Comparison of ENCODE assay signal across 19 cellular contexts in the genomic region with DNA sequence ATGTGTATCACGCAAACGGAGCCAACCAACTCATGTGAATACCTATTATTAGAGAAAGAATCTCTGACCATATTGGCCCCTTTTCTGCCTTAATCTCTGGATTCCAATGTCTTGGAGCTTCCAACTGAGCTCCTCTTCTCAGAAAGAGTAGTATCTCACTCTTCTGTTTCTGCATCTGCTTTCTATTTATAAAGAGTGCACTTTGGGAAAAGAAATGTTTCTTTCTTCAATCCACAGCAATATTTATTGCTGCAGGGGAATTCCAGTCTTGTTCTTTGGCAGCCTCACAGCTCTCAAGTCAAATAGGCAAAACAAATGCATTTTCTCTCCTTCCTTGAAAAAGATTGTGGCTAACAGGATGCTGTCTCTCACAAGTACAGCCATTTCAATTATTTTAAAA.
A peak's percentile ranks its signal among the peaks of the same experiment; 100 is the strongest.
DNase-seq lines count a peak whose midpoint lies in the region; ATAC-seq, FAIRE-seq and TF ChIP-seq lines count a peak whose summit lies in the region.
"Had no signal": no experiment of that assay in that cellular context is flagged by ENCODE, and none has a peak within 500 bp of the region (broad histone marks: within the 10 kb centered on the region; RNA-seq: fewer than 3 reads in every experiment).

No MANE protein-coding gene starts in this region.

- WGBS in H9 (ENCODE audit: extremely low coverage, insufficient read length, low lambda C conversion rate): no CpG with 5 or more reads among the region's 2 CpGs
- 15% methylated on average over 2 of the region's 2 CpGs; no CpG with 5 or more reads in 1 of the 2 experiments for WGBS in H1 (ENCODE audit: extremely low coverage in 1 of 2, insufficient coverage in 1 of 2, insufficient read length in 1 of 2, insufficient replicate concordance in 2 of 2, low coverage in 1 of 2, low lambda C conversion rate in 2 of 2, missing lambda C conversion rate in 1 of 2), 2 experiments
- WGBS in transverse colon (ENCODE audit: low coverage in 1 of 2), 2 donors: 49 to 53% methylated on average over 2 of the region's 2 CpGs

- peak overlapping the region; percentile 15 for H3K4me2 ChIP-seq in H9 (ENCODE audit: insufficient read depth, insufficient read length, low read length)
- peak overlapping the region; percentile 10 to 50; a peak in 3 of 4 replicates for H3K4me2 ChIP-seq in H1 (ENCODE audit: insufficient read depth in 1 of 2, low read depth in 2 of 2, low read length in 2 of 2)

- no peak for ATAC-seq in effector memory CD8-positive, alpha-beta T cell (replicated peaks)
- ATAC-seq in GM19467 (IDR thresholded peaks at IDR 0.05; ENCODE audit: unreplicated experiment): no peak
- ATAC-seq: activated CD8-positive, alpha-beta memory T cell treated with anti-CD3 and anti-CD28 coated beads, Interleukin-2, amount 10 ng/mL, durations not matched to agents 7 days and 5 days; psoas muscle; T-cell had no signal

- H3K56ac ChIP-seq in H9 (ENCODE audit: insufficient read length, low read depth, low read length) (no peak overlapping the region), H1 (replicated peaks; ENCODE audit: insufficient read length, low read depth, low read length) (no peak overlapping the region)

- H2AK5ac ChIP-seq in H9 (ENCODE audit: insufficient read length, low read length): no peak overlapping the region
- H2AK5ac ChIP-seq in H1 (ENCODE audit: low read depth, low read length): no peak overlapping the region

- H3K27ac Mint-ChIP-seq in H9: peak overlapping the region in 2 of 3 experiments; percentile 81 to 94; a peak in 5 of 7 replicates
- H3K27ac Mint-ChIP-seq in effector memory CD8-positive, alpha-beta T cell: no peak overlapping the region
- H3K27ac Mint-ChIP-seq: activated CD8-positive, alpha-beta memory T cell treated with anti-CD3 and anti-CD28 coated beads, Interleukin-2, amount 10 ng/mL, durations not matched to agents 7 days and 5 days; CD4-positive, CD25-positive, alpha-beta regulatory T cell; immature natural killer cell; T-cell had no signal

- no peak for TF ChIP-seq EP300 in H1 (IDR thresholded peaks at IDR 0.05; ENCODE audit: borderline replicate concordance in 1 of 2, low read depth in 2 of 2, low read length in 2 of 2)
- TF ChIP-seq EP300 in transverse colon (IDR thresholded peaks at IDR 0.05; ENCODE audit: low read depth): no peak

- no peak overlapping the region for H3T11ph ChIP-seq in H9 (ENCODE audit: low read length)

- TF ChIP-seq POLR2A in H1 (IDR thresholded peaks at IDR 0.05; ENCODE audit: control extremely low read depth in 1 of 2, low read depth in 2 of 2, low read length in 2 of 2) (no peak), transverse colon (IDR thresholded peaks at IDR 0.05) (no peak)

- CTCF ChIA-PET in H1 (lab: Charles Lee; ENCODE audit: partially characterized antibody): interaction anchor here (0.6 kb wide), 1 partner anchor 48 kb away, joined by 3 read pairs; no protein-coding TSS in a partner anchor

- no peak overlapping the region for H3K18ac ChIP-seq in H9 (ENCODE audit: insufficient read length, low read depth, low read length)
- H3K18ac ChIP-seq in H1 (ENCODE audit: extremely low read depth, low read length): no peak overlapping the region; the same call in 1 of the 2 replicates

- H4K5ac ChIP-seq in H9 (ENCODE audit: insufficient read length, low read depth, low read length) (no peak overlapping the region), H1 (ENCODE audit: insufficient read length, low read depth, low read length) (no peak overlapping the region)

- H3K79me1 ChIP-seq in H9 (ENCODE audit: insufficient read depth, low read depth, low read length, poor library complexity, severe bottlenecking) (no peaks in the 10 kb centered on the region), H1 (ENCODE audit: low read depth, low read length) (no peaks in the 10 kb centered on the region)

- intact Hi-C loops in transverse colon (cut with DNase I; ENCODE audit: low total_unique reads): no loop called here

- H3K4me1 Mint-ChIP-seq in H9: peaks cover 28% of the 10 kb centered on the region in 2 experiments
- H3K4me1 Mint-ChIP-seq in effector memory CD8-positive, alpha-beta T cell (ENCODE audit: low read depth in 2 of 2): no peaks in the 10 kb centered on the region
- H3K4me1 Mint-ChIP-seq: activated CD8-positive, alpha-beta memory T cell treated with anti-CD3 and anti-CD28 coated beads, Interleukin-2, amount 10 ng/mL, durations not matched to agents 7 days and 5 days; immature natural killer cell; T-cell had no signal

- H2BK12ac ChIP-seq in H9 (ENCODE audit: insufficient read length, low read depth, low read length) (no peak overlapping the region), H1 (ENCODE audit: low read depth, low read length) (no peak overlapping the region)

- peaks cover 20% of the 10 kb centered on the region in 2 experiments for H3K9me3 Mint-ChIP-seq in H9
- H3K9me3 Mint-ChIP-seq in effector memory CD8-positive, alpha-beta T cell: peaks cover 12 to 19% of the 10 kb centered on the region in 2 donors

- TF ChIP-seq RAD21 in H1 (IDR thresholded peaks at IDR 0.05 in 1 of 2, conservative IDR thresholded peaks at IDR 0.05 in 1 of 2; ENCODE audit: low read depth in 2 of 2, low read length in 2 of 2): no peak

- peak overlapping the region in 1 of 4 experiments; percentile 19; a peak in 1 of 8 replicates for H3K4me3 ChIP-seq in H1 (ENCODE audit: extremely low read depth in 1 of 4, insufficient read depth in 2 of 4, low read depth in 3 of 4, low read length in 4 of 4)
- no peak overlapping the region for H3K4me3 ChIP-seq in transverse colon
- H3K4me3 ChIP-seq: psoas muscle had no signal

- no peaks in the 10 kb centered on the region for H4K20me1 ChIP-seq in H9 (ENCODE audit: control insufficient read depth, insufficient read depth, insufficient read length)
- no peaks in the 10 kb centered on the region for H4K20me1 ChIP-seq in H1 (replicated peaks in 1 of 2; ENCODE audit: control insufficient read depth in 1 of 2, insufficient read depth in 2 of 2, low read length in 2 of 2)

- no peak overlapping the region for H3K4me3 Mint-ChIP-seq in H9
- no peak overlapping the region for H3K4me3 Mint-ChIP-seq in effector memory CD8-positive, alpha-beta T cell
- H3K4me3 Mint-ChIP-seq: activated CD8-positive, alpha-beta memory T cell treated with anti-CD3 and anti-CD28 coated beads, Interleukin-2, amount 10 ng/mL, durations not matched to agents 7 days and 5 days; CD4-positive, CD25-positive, alpha-beta regulatory T cell; immature natural killer cell; T-cell had no signal

- H2BK5ac ChIP-seq in H9 (ENCODE audit: insufficient read length, low read length): no peak overlapping the region
- no peak overlapping the region for H2BK5ac ChIP-seq in H1 (ENCODE audit: low read depth, low read length)

- no peaks in the 10 kb centered on the region for H3K27me3 ChIP-seq in H9 (ENCODE audit: insufficient read depth, low read length)
- no peaks in the 10 kb centered on the region for H3K27me3 ChIP-seq in H1 (replicated peaks in 1 of 4; ENCODE audit: control insufficient read depth in 3 of 4, extremely low read depth in 1 of 4, insufficient read depth in 3 of 4, low read length in 3 of 4)
- H3K27me3 ChIP-seq in transverse colon: no peaks in the 10 kb centered on the region

- no peak overlapping the region for H2BK15ac ChIP-seq in H9 (ENCODE audit: low read depth, low read length)
- no peak overlapping the region for H2BK15ac ChIP-seq in H1 (ENCODE audit: low read length)

- H4K8ac ChIP-seq in H9 (replicated peaks; ENCODE audit: insufficient read length, low read depth, low read length) (no peak overlapping the region), H1 (ENCODE audit: extremely low read depth, insufficient read depth, low read length) (no peak overlapping the region)

- H3K79me2 ChIP-seq in H9 (ENCODE audit: insufficient read depth, low read length) (no peaks in the 10 kb centered on the region), H1 (ENCODE audit: control insufficient read depth in 1 of 2, insufficient read depth in 2 of 2, low read length in 2 of 2) (no peaks in the 10 kb centered on the region)

- peaks cover 17 to 25% (median 17%) of the 10 kb centered on the region in 3 experiments for H3K36me3 Mint-ChIP-seq in H9 (ENCODE audit: insufficient read depth in 1 of 3, low read depth in 3 of 3)
- peaks cover 2% of the 10 kb centered on the region for H3K36me3 Mint-ChIP-seq in effector memory CD8-positive, alpha-beta T cell (ENCODE audit: insufficient read depth)
- H3K36me3 Mint-ChIP-seq: activated CD8-positive, alpha-beta memory T cell treated with anti-CD3 and anti-CD28 coated beads, Interleukin-2, amount 10 ng/mL, durations not matched to agents 7 days and 5 days; CD4-positive, CD25-positive, alpha-beta regulatory T cell; immature natural killer cell; T-cell had no signal

- H3K27ac ChIP-seq in H9 (ENCODE audit: insufficient read length, low read depth, low read length) (no peak overlapping the region), H1 (ENCODE audit: low read depth, low read length) (peak overlapping the region; percentile 22; the same call in 1 of the 2 replicates), transverse colon (peak overlapping the region in 3 of 4 donors; percentile 27 to 42 (median 37))
- H3K27ac ChIP-seq: psoas muscle had no signal

- POLR2A ChIA-PET in H1 (lab: Charles Lee; ENCODE audit: partially characterized antibody): interaction anchor here (0.6 kb wide), 1 partner anchor 132 kb away, joined by 3 read pairs; no protein-coding TSS in a partner anchor

- peaks cover 5% of the 10 kb centered on the region; the same call in 1 of the 2 replicates for H3K4me1 ChIP-seq in H9 (ENCODE audit: insufficient read depth, low read length)
- H3K4me1 ChIP-seq in H1 (replicated peaks in 1 of 4; ENCODE audit: control insufficient read depth in 3 of 4, insufficient read depth in 4 of 4, low read length in 3 of 4): peaks cover 5 to 22% (median 8%) of the 10 kb centered on the region in 4 experiments; a peak in 5 of 7 replicates
- peaks cover 0 to 14% (median 3%) of the 10 kb centered on the region in 4 donors for H3K4me1 ChIP-seq in transverse colon
- H3K4me1 ChIP-seq: psoas muscle had no signal

- H2BK120ac ChIP-seq in H9 (ENCODE audit: low read depth, low read length, poor library complexity, severe bottlenecking) (no peak overlapping the region), H1 (replicated peaks; ENCODE audit: low read depth, low read length) (peak overlapping the region; percentile 93)

- no peak overlapping the region for H3K14ac ChIP-seq in H9 (ENCODE audit: insufficient read depth, low read length)
- H3K14ac ChIP-seq in H1 (ENCODE audit: insufficient read length): no peak overlapping the region

- no peaks in the 10 kb centered on the region for H3K23me2 ChIP-seq in H9 (ENCODE audit: insufficient read length, low read depth, low read length, poor library complexity, severe bottlenecking)
- no peaks in the 10 kb centered on the region for H3K23me2 ChIP-seq in H1 (ENCODE audit: low read depth, low read length)

- H4K91ac ChIP-seq in H9 (ENCODE audit: insufficient read length, low read depth, low read length) (no peak overlapping the region), H1 (replicated peaks; ENCODE audit: insufficient read length, low read length) (no peak overlapping the region)

- FAIRE-seq in H1 (lab: Jason Lieb, UNC): no peak

- TF ChIP-seq CTCF in H9 (conservative IDR thresholded peaks at IDR 0.05) (no peak), H1 (IDR thresholded peaks at IDR 0.05; ENCODE audit: control extremely low read depth in 1 of 3, insufficient read depth in 1 of 3, low read depth in 1 of 3, low read length in 3 of 3) (no peak), transverse colon (IDR thresholded peaks at IDR 0.05) (no peak)

- H2AFZ ChIP-seq in H9 (ENCODE audit: low read length): no peak overlapping the region
- H2AFZ ChIP-seq in H1 (ENCODE audit: low read length): 0 out of 2 replicates have a peak overlapping the region, but pooled peaks have one; percentile 57

- no peaks in the 10 kb centered on the region for H3K36me3 ChIP-seq in H1 (ENCODE audit: control insufficient read depth in 2 of 4, insufficient read depth in 4 of 4, low read length in 3 of 4)
- no peaks in the 10 kb centered on the region for H3K36me3 ChIP-seq in transverse colon

- H3K9me3 ChIP-seq in H9 (ENCODE audit: control insufficient read depth, low read depth, low read length) (no peaks in the 10 kb centered on the region), H1 (ENCODE audit: insufficient read depth in 2 of 2, low read depth in 1 of 2, low read length in 1 of 2) (peaks cover 2 to 5% of the 10 kb centered on the region in 2 experiments; a peak in 2 of 4 replicates), transverse colon (peaks cover 13 to 15% of the 10 kb centered on the region in 2 donors)

- H3K23ac ChIP-seq in H9 (ENCODE audit: insufficient read length, low read depth, low read length) (no peak overlapping the region), H1 (ENCODE audit: insufficient read length) (no peak overlapping the region)

- H3K9ac ChIP-seq in H9 (ENCODE audit: extremely low read depth, insufficient read length, low read length) (no peak overlapping the region), H1 (replicated peaks in 1 of 4; ENCODE audit: extremely low read depth in 1 of 4, low read depth in 3 of 4, low read length in 3 of 4) (no peak overlapping the region)

- in situ Hi-C loops in transverse colon (cut with MboI; ENCODE audit: low pct_ligation_motif_present in 1 of 4, low pct_unique_long_range_greater_than_20kb in 1 of 4, low sequenced_read_pairs in 3 of 4): no loop called here

- no peak for DNase-seq in H9
- no peak for DNase-seq in H1 (ENCODE audit: low read depth in 1 of 2, low spot score in 2 of 2)
- DNase-seq in left kidney (ENCODE audit: low read depth, low spot score): peak; percentile 49
- DNase-seq in transverse colon: no peak
- DNase-seq in effector memory CD8-positive, alpha-beta T cell: no peak
- no peak for DNase-seq in NCI-H146 (lab: John Stamatoyannopoulos, UW)
- no peak for DNase-seq in NOMO-1 (lab: John Stamatoyannopoulos, UW; ENCODE audit: unreplicated experiment in 2 of 2)
- DNase-seq: activated CD4-positive, CD25-positive, alpha-beta regulatory T cell; activated CD8-positive, alpha-beta memory T cell treated with anti-CD3 and anti-CD28 coated beads, Interleukin-2, amount 10 ng/mL, durations not matched to agents 7 days and 5 days; activated naive CD4-positive, alpha-beta T cell; CD4-positive, CD25-positive, alpha-beta regulatory T cell; cerebellar nuclear complex; immature natural killer cell; NCI-H1092; NCI-H446 treated with DMSO at 0.1 percent for 48 hours; psoas muscle; stimulated activated CD4-positive, alpha-beta T cell treated with anti-CD3 and anti-CD28 coated beads, Interleukin-2, amount 100 ng/mL, for 24 hours; T-cell had no signal

- H3K4ac ChIP-seq in H9 (ENCODE audit: low read depth, low read length) (no peak overlapping the region), H1 (replicated peaks; ENCODE audit: insufficient read length, low read depth, low read length) (no peak overlapping the region)

- no peaks in the 10 kb centered on the region; the same call in 1 of the 2 replicates for H3K27me3 Mint-ChIP-seq in H9 (ENCODE audit: low read depth)
- H3K27me3 Mint-ChIP-seq in effector memory CD8-positive, alpha-beta T cell: no peaks in the 10 kb centered on the region
- H3K27me3 Mint-ChIP-seq: activated CD8-positive, alpha-beta memory T cell treated with anti-CD3 and anti-CD28 coated beads, Interleukin-2, amount 10 ng/mL, durations not matched to agents 7 days and 5 days; CD4-positive, CD25-positive, alpha-beta regulatory T cell had no signal

- H2BK20ac ChIP-seq in H9 (ENCODE audit: low read depth, low read length, poor library complexity, severe bottlenecking): no peak overlapping the region
- H2BK20ac ChIP-seq in H1 (ENCODE audit: low read length): no peak overlapping the region

Comparison
In these comparisons a context has a peak if more than half of its experiments do, and no peak if none do; other contexts are left out.
1. H3K27ac Mint-ChIP-seq: peak in H9 (2 of 3); none in effector memory CD8-positive, alpha-beta T cell (0 of 2).